20 cellular contexts compared by ENCODE assay signal in the genomic region with DNA sequence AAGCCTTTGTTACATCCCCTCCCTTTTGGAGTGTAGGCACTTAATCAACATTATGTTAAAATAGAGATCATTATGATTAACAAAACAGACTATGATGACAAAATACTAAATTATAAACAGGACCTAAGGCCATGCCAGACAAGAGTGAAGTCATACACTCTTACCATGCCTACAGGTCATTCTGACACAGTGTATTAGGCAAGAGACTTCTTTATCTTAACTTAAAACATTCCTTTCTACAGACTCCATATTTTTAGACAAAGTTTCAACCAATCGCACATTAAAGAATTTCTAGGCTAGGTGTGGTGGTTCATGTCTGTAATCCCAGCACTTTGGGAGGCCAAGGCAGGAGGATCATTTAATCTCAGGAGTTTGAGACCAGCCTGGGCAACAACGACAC.
A peak's percentile ranks its signal among the peaks of the same experiment; 100 is the strongest.
DNase-seq lines count a peak whose midpoint lies in the region; ATAC-seq and TF ChIP-seq lines count a peak whose summit lies in the region.
"Had no signal": no experiment of that assay in that cellular context is flagged by ENCODE, and none has a peak within 500 bp of the region (broad histone marks: within the 10 kb centered on the region; RNA-seq: fewer than 3 reads in every experiment).

No MANE protein-coding gene starts in this region.

- peak; percentile 74 for DNase-seq in NCI-H226
- DNase-seq in cardiac fibroblast (ENCODE audit: low read depth in 2 of 2): peak; percentile 10 to 50
- peak; percentile 63 for DNase-seq in fibroblast of the aortic adventitia (ENCODE audit: low read depth)
- no peak for DNase-seq in upper lobe of right lung
- DNase-seq in glomerular visceral epithelial cell (ENCODE audit: extremely low spot score): no peak
- DNase-seq in midbrain (lab: John Stamatoyannopoulos, UW): no peak
- DNase-seq in Kasumi-1 (lab: John Stamatoyannopoulos, UW): no peak
- DNase-seq in activated naive CD8-positive, alpha-beta T cell treated with anti-CD3 and anti-CD28 coated beads, Interleukin-2, amount 50 U/mL, for 24 hours: no peak
- DNase-seq: BE2C; CD4-positive, alpha-beta memory T cell; COR-L47; DMS153; DMS79 treated with DMSO at 0.1 percent for 48 hours; EL; GDM1; HCEC 1CT; HFFc6 had no signal

- H3K4me3 Mint-ChIP-seq in activated naive CD8-positive, alpha-beta T cell treated with anti-CD3 and anti-CD28 coated beads, Interleukin-2, amount 50 U/mL, for 24 hours: no peak overlapping the region
- H3K4me3 Mint-ChIP-seq: CD4-positive, alpha-beta memory T cell; HFFc6 had no signal

- TF ChIP-seq CTCF in cardiac fibroblast (IDR thresholded peaks at IDR 0.05; ENCODE audit: low read depth, low read length) (no peak), fibroblast of the aortic adventitia (IDR thresholded peaks at IDR 0.05; ENCODE audit: insufficient read depth, low read length) (no peak), upper lobe of right lung (IDR thresholded peaks at IDR 0.05) (no peak)

- peak; percentile 34 for ATAC-seq in upper lobe of right lung
- no peak for ATAC-seq in activated naive CD8-positive, alpha-beta T cell treated with anti-CD3 and anti-CD28 coated beads, Interleukin-2, amount 50 U/mL, for 24 hours
- ATAC-seq: A549, HepG2 had no signal

- intact Hi-C loops in upper lobe of right lung (cut with DNase I): no loop called here

- H3K36me3 ChIP-seq in upper lobe of right lung: no peaks in the 10 kb centered on the region
- H3K36me3 ChIP-seq: BE2C had no signal

- no peaks in the 10 kb centered on the region for H3K9me3 Mint-ChIP-seq in activated naive CD8-positive, alpha-beta T cell treated with anti-CD3 and anti-CD28 coated beads, Interleukin-2, amount 50 U/mL, for 24 hours
- H3K9me3 Mint-ChIP-seq: CD4-positive, alpha-beta memory T cell; HFFc6 had no signal

- H3K27me3 Mint-ChIP-seq in activated naive CD8-positive, alpha-beta T cell treated with anti-CD3 and anti-CD28 coated beads, Interleukin-2, amount 50 U/mL, for 24 hours: peaks cover 6% of the 10 kb centered on the region

- no peak overlapping the region for H3K4me3 ChIP-seq in cardiac fibroblast (replicated peaks in 1 of 2; ENCODE audit: low read depth in 2 of 2, low read length in 2 of 2)
- no peak overlapping the region for H3K4me3 ChIP-seq in fibroblast of the aortic adventitia (ENCODE audit: low read depth, low read length)
- H3K4me3 ChIP-seq in upper lobe of right lung: no peak overlapping the region
- H3K4me3 ChIP-seq: A549 had no signal

- H3K27ac Mint-ChIP-seq in activated naive CD8-positive, alpha-beta T cell treated with anti-CD3 and anti-CD28 coated beads, Interleukin-2, amount 50 U/mL, for 24 hours: no peak overlapping the region
- H3K27ac Mint-ChIP-seq: CD4-positive, alpha-beta memory T cell; HFFc6 had no signal

- no peak overlapping the region for H3K27ac ChIP-seq in upper lobe of right lung
- H3K27ac ChIP-seq: A549, C4-2B had no signal

- no peaks in the 10 kb centered on the region for H3K36me3 Mint-ChIP-seq in activated naive CD8-positive, alpha-beta T cell treated with anti-CD3 and anti-CD28 coated beads, Interleukin-2, amount 50 U/mL, for 24 hours (ENCODE audit: low read depth)
- H3K36me3 Mint-ChIP-seq: CD4-positive, alpha-beta memory T cell had no signal

- no peaks in the 10 kb centered on the region for H3K27me3 ChIP-seq in upper lobe of right lung
- H3K27me3 ChIP-seq: BE2C had no signal

- no peaks in the 10 kb centered on the region for H3K9me3 ChIP-seq in upper lobe of right lung
- H3K9me3 ChIP-seq: A549, BE2C had no signal

- H3K4me1 Mint-ChIP-seq in activated naive CD8-positive, alpha-beta T cell treated with anti-CD3 and anti-CD28 coated beads, Interleukin-2, amount 50 U/mL, for 24 hours: no peaks in the 10 kb centered on the region
- H3K4me1 Mint-ChIP-seq: CD4-positive, alpha-beta memory T cell had no signal

- H3K4me1 ChIP-seq in upper lobe of right lung: no peaks in the 10 kb centered on the region
- H3K4me1 ChIP-seq: BE2C had no signal

Comparison
In these comparisons a context has a peak if more than half of its experiments do, and no peak if none do; other contexts are left out.
1. DNase-seq: peak in NCI-H226 (single experiment), cardiac fibroblast (2 of 2) and fibroblast of the aortic adventitia (single experiment); none in upper lobe of right lung (single experiment), glomerular visceral epithelial cell (single experiment), midbrain (single experiment), Kasumi-1 (0 of 2) and activated naive CD8-positive, alpha-beta T cell treated with anti-CD3 and anti-CD28 coated beads, Interleukin-2, amount 50 U/mL, for 24 hours (single experiment).